8 cellular contexts compared by ENCODE assay signal in the genomic region with DNA sequence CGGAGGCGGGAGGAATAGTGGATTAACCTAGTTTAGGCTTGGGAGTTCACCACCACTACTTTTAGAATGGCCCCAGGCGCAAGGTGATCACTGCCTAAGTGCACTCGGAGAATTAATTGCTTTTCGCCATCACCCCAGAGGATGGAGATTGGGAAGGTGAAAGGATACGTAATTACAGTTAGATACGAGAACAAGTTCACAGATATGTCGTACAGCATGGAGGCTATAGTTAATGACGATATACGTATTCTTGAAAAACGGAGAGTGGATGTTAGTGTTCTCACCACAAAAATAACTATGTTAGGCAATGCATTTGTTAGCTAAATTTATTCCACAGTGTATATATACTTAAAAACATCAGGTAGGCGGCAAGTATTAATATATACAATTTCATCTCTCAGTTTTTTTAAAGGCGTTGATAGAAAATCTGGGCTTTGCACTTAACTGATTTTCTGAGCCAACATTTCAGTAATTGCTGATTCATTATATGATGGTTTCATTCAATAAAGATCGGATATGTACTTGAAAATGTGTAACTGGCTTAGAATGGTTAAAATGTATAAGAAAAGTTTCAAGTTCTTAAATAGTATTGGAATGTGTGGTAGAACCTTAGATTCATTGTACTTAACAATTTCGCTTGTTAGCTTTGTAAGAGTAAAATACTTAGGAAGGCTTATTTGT. TPM values are rescaled to one million over a fixed set of nuclear protein-coding genes. Genes with fewer than 3 reads are reported as not detected.
A peak's percentile ranks its signal among the peaks of the same experiment; 100 is the strongest.
DNase-seq lines count a peak whose midpoint lies in the region; ATAC-seq and TF ChIP-seq lines count a peak whose summit lies in the region.

No MANE protein-coding gene starts in this region.

- H3K27me3 ChIP-seq in BE2C (no peaks in the 10 kb centered on the region), HUES48 (ENCODE audit: control insufficient read depth, insufficient read depth, low read length) (no peaks in the 10 kb centered on the region), breast epithelium (no peaks in the 10 kb centered on the region), muscle layer of duodenum (ENCODE audit: low read depth, low read length) (no peaks in the 10 kb centered on the region)

- H3K36me3 ChIP-seq in BE2C (peaks cover 28% of the 10 kb centered on the region), HUES48 (ENCODE audit: control insufficient read depth, insufficient read depth, low read length) (peaks cover 36% of the 10 kb centered on the region), breast epithelium (no peaks in the 10 kb centered on the region), muscle layer of duodenum (ENCODE audit: control insufficient read depth in 1 of 2, insufficient read depth in 2 of 2, low read length in 2 of 2) (peaks cover 0 to 11% of the 10 kb centered on the region in 2 donors)

- intact Hi-C loops in breast epithelium (cut with DNase I; ENCODE audit: low total_unique reads) = no loop called here

- H3K4me3 ChIP-seq in BE2C (ENCODE audit: low read depth, low read length) (peak overlapping the region; percentile 99), HUES48 (ENCODE audit: low read depth, low read length) (peak overlapping the region; percentile 94), breast epithelium (peak overlapping the region; percentile 66 to 92 (median 84)), muscle layer of duodenum (ENCODE audit: low read depth in 1 of 2, low read length in 2 of 2) (peak overlapping the region; percentile 83 to 100)

- H3K9me3 ChIP-seq in BE2C (no peaks in the 10 kb centered on the region), HUES48 (ENCODE audit: control insufficient read depth, insufficient read depth, low read length) (no peaks in the 10 kb centered on the region), breast epithelium (no peaks in the 10 kb centered on the region), muscle layer of duodenum (ENCODE audit: control insufficient read depth in 1 of 2, low read length in 2 of 2) (no peaks in the 10 kb centered on the region)

- peak overlapping the region; percentile 86 for H3K9ac ChIP-seq in HUES48 (ENCODE audit: low read depth, low read length)

- H3K4me1 ChIP-seq in BE2C = no peaks in the 10 kb centered on the region
- peaks cover 7% of the 10 kb centered on the region for H3K4me1 ChIP-seq in HUES48 (ENCODE audit: control insufficient read depth, insufficient read depth, low read length)
- H3K4me1 ChIP-seq in breast epithelium = no peaks in the 10 kb centered on the region
- H3K4me1 ChIP-seq in muscle layer of duodenum (ENCODE audit: control insufficient read depth in 1 of 2, insufficient read depth in 2 of 2, low read length in 2 of 2) = peaks cover 15 to 30% of the 10 kb centered on the region in 2 donors

- TF ChIP-seq POLR2A in breast epithelium (IDR thresholded peaks at IDR 0.05) (no peak), GM18505 (IDR thresholded peaks at IDR 0.05; ENCODE audit: borderline replicate concordance, extremely low read depth, insufficient read depth, insufficient read length) (no peak)

- ATAC-seq in GM18505 (IDR thresholded peaks at IDR 0.05; ENCODE audit: unreplicated experiment) = no peak

- DNase-seq in BE2C = no peak
- DNase-seq in breast epithelium (ENCODE audit: low spot score in 2 of 2) = no peak
- no peak for DNase-seq in NCI-H2227 treated with DMSO at 0.1 percent for 48 hours (lab: John Stamatoyannopoulos, UW)
- DNase-seq in H4 (ENCODE audit: low spot score) = no peak
- no peak for DNase-seq in occipital lobe (lab: John Stamatoyannopoulos, UW)

- peak overlapping the region; percentile 90 for H3K27ac ChIP-seq in HUES48 (ENCODE audit: low read depth, low read length)
- peak overlapping the region; percentile 91 for H3K27ac ChIP-seq in breast epithelium
- peak overlapping the region; percentile 90 for H3K27ac ChIP-seq in muscle layer of duodenum (ENCODE audit: low read length)

- TF ChIP-seq CTCF in BE2C (IDR thresholded peaks at IDR 0.05; ENCODE audit: low read depth, low read length) (no peak), breast epithelium (IDR thresholded peaks at IDR 0.05) (no peak)

RNA-seq across cellular contexts. Expression of gene CDC123, which starts 0.7 kb away (rescaled TPM):
- polyA plus RNA-seq in BE2C (2012; ENCODE audit: insufficient read depth, insufficient read length, low read depth) = 240 TPM
- total RNA-seq in breast epithelium (10 to 100 TPM; 61.6 to 87.5 (median 86.7) TPM), occipital lobe (105 TPM)
- 89.4 and 125 TPM in 2 replicates for total RNA-seq in H4 (2014; rRNA removed; shearing (Covaris generic))

RNA-seq across cellular contexts. Expression of gene NUDT5, which starts 1.0 kb away (rescaled TPM):
- polyA plus RNA-seq in BE2C (2012; ENCODE audit: insufficient read depth, insufficient read length, low read depth) = 75.5 TPM
- 10 to 100 TPM; 44.3 to 54.4 (median 49.3) TPM for total RNA-seq in breast epithelium
- total RNA-seq in H4 (2014; rRNA removed; shearing (Covaris generic)) = 107 and 137 TPM in 2 replicates
- total RNA-seq in occipital lobe = 22.0 TPM
